In the genomic region with DNA sequence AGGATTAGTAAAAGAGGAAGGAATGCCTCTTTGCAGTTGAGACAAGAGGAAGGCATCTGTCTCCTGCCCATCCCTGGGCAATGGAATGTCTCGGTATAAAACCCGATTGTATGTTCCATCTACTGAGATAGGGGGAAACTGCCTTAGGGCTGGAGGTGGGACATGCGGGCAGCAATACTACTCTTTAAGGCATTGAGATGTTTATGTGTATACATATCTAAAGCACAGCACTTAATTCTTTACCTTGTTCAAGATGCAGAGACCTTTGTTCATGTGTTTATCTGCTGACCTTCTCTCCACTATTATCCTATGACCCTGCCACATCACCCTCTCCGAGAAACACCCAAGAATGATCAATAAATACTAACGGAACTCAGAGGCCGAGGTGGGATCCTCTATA, we compare ENCODE assay signal across 15 cellular contexts. TPM values are rescaled to one million over a fixed set of nuclear protein-coding genes. Genes with fewer than 3 reads are reported as not detected.
"Had no signal": no experiment of that assay in that cellular context is flagged by ENCODE, and none has a peak within 500 bp of the region (broad histone marks: within the 10 kb centered on the region; RNA-seq: fewer than 3 reads in every experiment).

No MANE protein-coding gene starts in this region.

RNA-seq across cellular contexts. Expression of gene TRIM61, which starts 18.7 kb away (rescaled TPM):
- total RNA-seq: suprapubic skin, transverse colon, vagina had no signal

RNA-seq across cellular contexts. Expression of gene TRIM60, which starts 35.7 kb away (rescaled TPM):
- total RNA-seq: stomach, subcutaneous adipose tissue, suprapubic skin, temporal lobe, thoracic aorta, thyroid gland, transverse colon, upper lobe of left lung, upper lobe of right lung, ureter, urinary bladder, uterus, vagina had no signal
- polyA plus RNA-seq: stomach, thymus, urinary bladder had no signal

RNA-seq across cellular contexts. Expression of gene TRIM75, which starts 57.5 kb away (rescaled TPM):
- total RNA-seq: stomach, subcutaneous adipose tissue, suprapubic skin, temporal lobe, thoracic aorta, thyroid gland, tibial nerve, transverse colon, upper lobe of left lung, upper lobe of right lung, ureter, urinary bladder, uterus, vagina had no signal
- polyA plus RNA-seq: stomach, urinary bladder had no signal
